Comparison of ENCODE assay signal across 1 cellular context in the genomic region with DNA sequence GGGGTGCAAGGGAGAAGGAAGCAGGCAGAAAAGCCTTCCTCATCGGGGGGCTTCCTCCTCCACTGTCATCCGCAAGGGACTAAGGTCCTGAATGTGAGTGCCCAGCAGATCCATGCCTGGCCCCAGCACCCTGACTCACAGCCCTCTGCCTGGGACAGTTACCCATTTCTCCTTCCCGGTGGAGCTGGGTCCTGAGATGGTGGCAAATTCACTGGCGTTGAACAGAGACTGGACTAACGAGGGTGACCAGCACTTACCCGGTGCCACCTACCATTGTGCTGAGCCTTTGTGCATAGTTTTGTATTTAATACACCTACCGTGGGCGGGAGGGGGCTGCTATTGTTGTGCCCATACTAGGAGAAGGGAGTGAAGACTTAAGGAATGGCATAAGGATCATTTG.
TF ChIP-seq lines count a peak whose summit lies in the region.

No MANE protein-coding gene starts in this region.

TF ChIP-seq in HCT116, 20 proteins besides CTCF, POLR2A, EP300 and RAD21 (continued from another document):
- TF ChIP-seq, protein P1, sequence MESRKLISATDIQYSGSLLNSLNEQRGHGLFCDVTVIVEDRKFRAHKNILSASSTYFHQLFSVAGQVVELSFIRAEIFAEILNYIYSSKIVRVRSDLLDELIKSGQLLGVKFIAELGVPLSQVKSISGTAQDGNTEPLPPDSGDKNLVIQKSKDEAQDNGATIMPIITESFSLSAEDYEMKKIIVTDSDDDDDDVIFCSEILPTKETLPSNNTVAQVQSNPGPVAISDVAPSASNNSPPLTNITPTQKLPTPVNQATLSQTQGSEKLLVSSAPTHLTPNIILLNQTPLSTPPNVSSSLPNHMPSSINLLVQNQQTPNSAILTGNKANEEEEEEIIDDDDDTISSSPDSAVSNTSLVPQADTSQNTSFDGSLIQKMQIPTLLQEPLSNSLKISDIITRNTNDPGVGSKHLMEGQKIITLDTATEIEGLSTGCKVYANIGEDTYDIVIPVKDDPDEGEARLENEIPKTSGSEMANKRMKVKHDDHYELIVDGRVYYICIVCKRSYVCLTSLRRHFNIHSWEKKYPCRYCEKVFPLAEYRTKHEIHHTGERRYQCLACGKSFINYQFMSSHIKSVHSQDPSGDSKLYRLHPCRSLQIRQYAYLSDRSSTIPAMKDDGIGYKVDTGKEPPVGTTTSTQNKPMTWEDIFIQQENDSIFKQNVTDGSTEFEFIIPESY (IDR thresholded peaks at IDR 0.05; ENCODE audit: extremely low read depth, insufficient replicate concordance, low read length), result no peak
- TF ChIP-seq YY1 (IDR thresholded peaks at IDR 0.05; ENCODE audit: extremely low read depth, insufficient replicate concordance, low read depth, low read length) (no peak), FOSL1 (IDR thresholded peaks at IDR 0.05; ENCODE audit: low read depth) (no peak), SRF (IDR thresholded peaks at IDR 0.05; ENCODE audit: low read depth) (no peak), TCF7L2 (IDR thresholded peaks at IDR 0.05; ENCODE audit: borderline replicate concordance, extremely low read depth, insufficient read depth, insufficient read length) (no peak)
- TF ChIP-seq, protein P2, sequence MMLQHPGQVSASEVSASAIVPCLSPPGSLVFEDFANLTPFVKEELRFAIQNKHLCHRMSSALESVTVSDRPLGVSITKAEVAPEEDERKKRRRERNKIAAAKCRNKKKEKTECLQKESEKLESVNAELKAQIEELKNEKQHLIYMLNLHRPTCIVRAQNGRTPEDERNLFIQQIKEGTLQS (IDR thresholded peaks at IDR 0.05), result no peak
- TF ChIP-seq, protein P3, sequence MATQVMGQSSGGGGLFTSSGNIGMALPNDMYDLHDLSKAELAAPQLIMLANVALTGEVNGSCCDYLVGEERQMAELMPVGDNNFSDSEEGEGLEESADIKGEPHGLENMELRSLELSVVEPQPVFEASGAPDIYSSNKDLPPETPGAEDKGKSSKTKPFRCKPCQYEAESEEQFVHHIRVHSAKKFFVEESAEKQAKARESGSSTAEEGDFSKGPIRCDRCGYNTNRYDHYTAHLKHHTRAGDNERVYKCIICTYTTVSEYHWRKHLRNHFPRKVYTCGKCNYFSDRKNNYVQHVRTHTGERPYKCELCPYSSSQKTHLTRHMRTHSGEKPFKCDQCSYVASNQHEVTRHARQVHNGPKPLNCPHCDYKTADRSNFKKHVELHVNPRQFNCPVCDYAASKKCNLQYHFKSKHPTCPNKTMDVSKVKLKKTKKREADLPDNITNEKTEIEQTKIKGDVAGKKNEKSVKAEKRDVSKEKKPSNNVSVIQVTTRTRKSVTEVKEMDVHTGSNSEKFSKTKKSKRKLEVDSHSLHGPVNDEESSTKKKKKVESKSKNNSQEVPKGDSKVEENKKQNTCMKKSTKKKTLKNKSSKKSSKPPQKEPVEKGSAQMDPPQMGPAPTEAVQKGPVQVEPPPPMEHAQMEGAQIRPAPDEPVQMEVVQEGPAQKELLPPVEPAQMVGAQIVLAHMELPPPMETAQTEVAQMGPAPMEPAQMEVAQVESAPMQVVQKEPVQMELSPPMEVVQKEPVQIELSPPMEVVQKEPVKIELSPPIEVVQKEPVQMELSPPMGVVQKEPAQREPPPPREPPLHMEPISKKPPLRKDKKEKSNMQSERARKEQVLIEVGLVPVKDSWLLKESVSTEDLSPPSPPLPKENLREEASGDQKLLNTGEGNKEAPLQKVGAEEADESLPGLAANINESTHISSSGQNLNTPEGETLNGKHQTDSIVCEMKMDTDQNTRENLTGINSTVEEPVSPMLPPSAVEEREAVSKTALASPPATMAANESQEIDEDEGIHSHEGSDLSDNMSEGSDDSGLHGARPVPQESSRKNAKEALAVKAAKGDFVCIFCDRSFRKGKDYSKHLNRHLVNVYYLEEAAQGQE (IDR thresholded peaks at IDR 0.05; ENCODE audit: low read depth), result no peak
